Comparison of ENCODE assay signal across 28 cellular contexts in genomic region chr1:241139047-241139446, GRCh38.
"Had no signal": no experiment of that assay in that cellular context is flagged by ENCODE, and none has a peak within 500 bp of the region (broad histone marks: within the 10 kb centered on the region; RNA-seq: fewer than 3 reads in every experiment).

No MANE protein-coding gene starts in this region.

- H3K9me3 ChIP-seq: gastroesophageal sphincter had no signal

- H3K27ac Mint-ChIP-seq: activated CD4-positive, alpha-beta T cell treated with anti-CD3 and anti-CD28 coated beads, Interleukin-2, amount 10 ng/mL, durations not matched to agents 7 days and 5 days; activated CD8-positive, alpha-beta T cell treated with anti-CD3 and anti-CD28 coated beads for 36 hours; activated naive CD8-positive, alpha-beta T cell; activated T-helper 17 cell treated with anti-CD3 and anti-CD28 coated beads, Interleukin-2, amount 50 U/mL, for 72 hours; effector memory CD8-positive, alpha-beta T cell; WTC11 had no signal

- H3K4me3 ChIP-seq: gastroesophageal sphincter had no signal

- H3K4me1 ChIP-seq: gastroesophageal sphincter had no signal

- H3K27me3 ChIP-seq: brain microvascular endothelial cell, gastroesophageal sphincter had no signal

- H3K27ac ChIP-seq: brain microvascular endothelial cell, epithelial cell of prostate, gastroesophageal sphincter, VCaP had no signal

- H3K36me3 Mint-ChIP-seq: activated naive CD8-positive, alpha-beta T cell had no signal

- ATAC-seq: activated CD8-positive, alpha-beta T cell treated with anti-CD3 and anti-CD28 coated beads for 36 hours; activated T-cell treated with anti-CD3 and anti-CD28 coated beads, Interleukin-2, amount 50 U/mL, for 4 hours; activated T-helper 17 cell treated with anti-CD3 and anti-CD28 coated beads, Interleukin-2, amount 50 U/mL, for 72 hours; effector memory CD8-positive, alpha-beta T cell; esophagus mucosa; gastroesophageal sphincter; WTC11 had no signal

- H3K4me3 Mint-ChIP-seq: activated CD4-positive, alpha-beta T cell treated with anti-CD3 and anti-CD28 coated beads, Interleukin-2, amount 10 ng/mL, durations not matched to agents 7 days and 5 days; activated CD8-positive, alpha-beta T cell treated with anti-CD3 and anti-CD28 coated beads for 36 hours; activated naive CD8-positive, alpha-beta T cell; activated T-cell treated with anti-CD3 and anti-CD28 coated beads, Interleukin-2, amount 50 U/mL, for 4 hours; activated T-helper 17 cell treated with anti-CD3 and anti-CD28 coated beads, Interleukin-2, amount 50 U/mL, for 72 hours; central memory CD8-positive, alpha-beta T cell; effector memory CD8-positive, alpha-beta T cell; WTC11 had no signal

- H3K27me3 Mint-ChIP-seq: activated CD4-positive, alpha-beta T cell treated with anti-CD3 and anti-CD28 coated beads, Interleukin-2, amount 10 ng/mL, durations not matched to agents 7 days and 5 days; activated CD8-positive, alpha-beta T cell treated with anti-CD3 and anti-CD28 coated beads for 36 hours; activated naive CD8-positive, alpha-beta T cell; activated T-helper 17 cell treated with anti-CD3 and anti-CD28 coated beads, Interleukin-2, amount 50 U/mL, for 72 hours; central memory CD8-positive, alpha-beta T cell; effector memory CD8-positive, alpha-beta T cell had no signal

- H3K36me3 ChIP-seq: brain microvascular endothelial cell, gastroesophageal sphincter had no signal

- H3K4me1 Mint-ChIP-seq: activated CD4-positive, alpha-beta T cell treated with anti-CD3 and anti-CD28 coated beads, Interleukin-2, amount 10 ng/mL, durations not matched to agents 7 days and 5 days; activated T-helper 17 cell treated with anti-CD3 and anti-CD28 coated beads, Interleukin-2, amount 50 U/mL, for 72 hours; central memory CD8-positive, alpha-beta T cell had no signal

- DNase-seq: activated CD4-positive, alpha-beta T cell treated with anti-CD3 and anti-CD28 coated beads for 1 hour; activated CD4-positive, alpha-beta T cell treated with anti-CD3 and anti-CD28 coated beads for 4 hours; activated CD4-positive, alpha-beta T cell treated with anti-CD3 and anti-CD28 coated beads, Interleukin-2, amount 10 ng/mL, durations not matched to agents 7 days and 5 days; activated CD4-positive, alpha-beta T cell treated with anti-CD3 and anti-CD28 coated beads, Interleukin-2, amount 50 U/mL, for 48 hours; activated CD8-positive, alpha-beta memory T cell treated with anti-CD3 and anti-CD28 coated beads for 24 hours; activated CD8-positive, alpha-beta T cell treated with anti-CD3 and anti-CD28 coated beads for 36 hours; activated effector memory CD4-positive, alpha-beta T cell treated with Interleukin-2 at 50 U/mL for 16 hours; activated gamma-delta T cell treated with Interleukin-2 at 50 U/mL for 16 hours; activated naive CD4-positive, alpha-beta T cell treated with anti-CD3 and anti-CD28 coated beads, Interleukin-2, amount 50 U/mL, for 16 hours; activated naive CD4-positive, alpha-beta T cell treated with Interleukin-2 at 50 U/mL for 16 hours; activated T-cell treated with anti-CD3 and anti-CD28 coated beads, Interleukin-2, amount 50 U/mL, for 4 hours; amniotic stem cell; anterior cingulate cortex; brain microvascular endothelial cell; cortex of kidney; dermis blood vessel endothelial cell; effector CD4-positive, alpha-beta T cell; effector memory CD8-positive, alpha-beta T cell; foreskin melanocyte; T-helper 2 cell had no signal

- H3K9me3 Mint-ChIP-seq: activated T-helper 17 cell treated with anti-CD3 and anti-CD28 coated beads, Interleukin-2, amount 50 U/mL, for 72 hours had no signal
